2 cellular contexts compared by ENCODE assay signal in the genomic region with DNA sequence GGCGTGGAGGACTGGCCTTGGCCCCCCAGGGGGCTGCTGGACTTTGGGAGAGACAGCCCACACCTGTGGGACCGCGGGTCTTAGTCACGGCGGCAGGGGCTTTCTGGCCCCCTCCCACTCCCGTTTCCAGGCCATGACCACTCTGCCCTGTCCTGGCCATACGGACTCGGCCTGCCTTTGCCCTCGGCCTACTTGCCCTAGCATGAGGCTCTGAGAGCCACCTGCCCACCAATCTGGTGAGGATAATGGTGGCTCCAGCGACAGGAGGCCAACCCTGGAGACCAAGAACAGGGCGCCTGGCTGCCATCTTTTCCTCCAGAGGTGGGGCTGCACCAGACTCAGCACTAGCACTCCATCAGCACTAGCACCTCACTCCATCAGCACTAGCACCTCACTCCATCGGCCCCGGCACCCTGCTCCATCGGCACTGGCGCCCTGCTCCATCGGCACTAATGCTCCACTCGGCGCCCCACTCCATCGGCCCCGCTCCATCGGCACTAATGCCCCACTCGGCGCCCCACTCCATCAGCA.
TF ChIP-seq lines count a peak whose summit lies in the region.

No MANE protein-coding gene starts in this region.

TF ChIP-seq in SK-N-SH, 30 proteins besides CTCF, POLR2A, EP300 and RAD21:
- no peak for TF ChIP-seq TAF1 (IDR thresholded peaks at IDR 0.05; ENCODE audit: borderline replicate concordance, low read depth, low read length)
- TF ChIP-seq, protein P1, sequence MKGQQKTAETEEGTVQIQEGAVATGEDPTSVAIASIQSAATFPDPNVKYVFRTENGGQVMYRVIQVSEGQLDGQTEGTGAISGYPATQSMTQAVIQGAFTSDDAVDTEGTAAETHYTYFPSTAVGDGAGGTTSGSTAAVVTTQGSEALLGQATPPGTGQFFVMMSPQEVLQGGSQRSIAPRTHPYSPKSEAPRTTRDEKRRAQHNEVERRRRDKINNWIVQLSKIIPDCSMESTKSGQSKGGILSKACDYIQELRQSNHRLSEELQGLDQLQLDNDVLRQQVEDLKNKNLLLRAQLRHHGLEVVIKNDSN (IDR thresholded peaks at IDR 0.05; ENCODE audit: borderline replicate concordance, low read depth), result no peak
- no peak for TF ChIP-seq RCOR1 (IDR thresholded peaks at IDR 0.05; ENCODE audit: low read length)

TF ChIP-seq in SK-N-SH treated with all-trans-retinoic acid at 6 μM for 48 hours, 23 proteins besides CTCF, POLR2A, EP300 and RAD21:
- TF ChIP-seq ZFP30 (CRISPR knock-in tag; IDR thresholded peaks at IDR 0.05), result no peak
- TF ChIP-seq, protein P2, sequence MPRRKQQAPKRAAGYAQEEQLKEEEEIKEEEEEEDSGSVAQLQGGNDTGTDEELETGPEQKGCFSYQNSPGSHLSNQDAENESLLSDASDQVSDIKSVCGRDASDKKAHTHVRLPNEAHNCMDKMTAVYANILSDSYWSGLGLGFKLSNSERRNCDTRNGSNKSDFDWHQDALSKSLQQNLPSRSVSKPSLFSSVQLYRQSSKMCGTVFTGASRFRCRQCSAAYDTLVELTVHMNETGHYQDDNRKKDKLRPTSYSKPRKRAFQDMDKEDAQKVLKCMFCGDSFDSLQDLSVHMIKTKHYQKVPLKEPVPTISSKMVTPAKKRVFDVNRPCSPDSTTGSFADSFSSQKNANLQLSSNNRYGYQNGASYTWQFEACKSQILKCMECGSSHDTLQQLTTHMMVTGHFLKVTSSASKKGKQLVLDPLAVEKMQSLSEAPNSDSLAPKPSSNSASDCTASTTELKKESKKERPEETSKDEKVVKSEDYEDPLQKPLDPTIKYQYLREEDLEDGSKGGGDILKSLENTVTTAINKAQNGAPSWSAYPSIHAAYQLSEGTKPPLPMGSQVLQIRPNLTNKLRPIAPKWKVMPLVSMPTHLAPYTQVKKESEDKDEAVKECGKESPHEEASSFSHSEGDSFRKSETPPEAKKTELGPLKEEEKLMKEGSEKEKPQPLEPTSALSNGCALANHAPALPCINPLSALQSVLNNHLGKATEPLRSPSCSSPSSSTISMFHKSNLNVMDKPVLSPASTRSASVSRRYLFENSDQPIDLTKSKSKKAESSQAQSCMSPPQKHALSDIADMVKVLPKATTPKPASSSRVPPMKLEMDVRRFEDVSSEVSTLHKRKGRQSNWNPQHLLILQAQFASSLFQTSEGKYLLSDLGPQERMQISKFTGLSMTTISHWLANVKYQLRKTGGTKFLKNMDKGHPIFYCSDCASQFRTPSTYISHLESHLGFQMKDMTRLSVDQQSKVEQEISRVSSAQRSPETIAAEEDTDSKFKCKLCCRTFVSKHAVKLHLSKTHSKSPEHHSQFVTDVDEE (CRISPR knock-in tag; IDR thresholded peaks at IDR 0.05), result no peak
- TF ChIP-seq ISL1 (CRISPR knock-in tag; IDR thresholded peaks at IDR 0.05), result no peak
- TF ChIP-seq TOX (CRISPR knock-in tag; IDR thresholded peaks at IDR 0.05; ENCODE audit: borderline replicate concordance), result no peak
- TF ChIP-seq, protein P3, sequence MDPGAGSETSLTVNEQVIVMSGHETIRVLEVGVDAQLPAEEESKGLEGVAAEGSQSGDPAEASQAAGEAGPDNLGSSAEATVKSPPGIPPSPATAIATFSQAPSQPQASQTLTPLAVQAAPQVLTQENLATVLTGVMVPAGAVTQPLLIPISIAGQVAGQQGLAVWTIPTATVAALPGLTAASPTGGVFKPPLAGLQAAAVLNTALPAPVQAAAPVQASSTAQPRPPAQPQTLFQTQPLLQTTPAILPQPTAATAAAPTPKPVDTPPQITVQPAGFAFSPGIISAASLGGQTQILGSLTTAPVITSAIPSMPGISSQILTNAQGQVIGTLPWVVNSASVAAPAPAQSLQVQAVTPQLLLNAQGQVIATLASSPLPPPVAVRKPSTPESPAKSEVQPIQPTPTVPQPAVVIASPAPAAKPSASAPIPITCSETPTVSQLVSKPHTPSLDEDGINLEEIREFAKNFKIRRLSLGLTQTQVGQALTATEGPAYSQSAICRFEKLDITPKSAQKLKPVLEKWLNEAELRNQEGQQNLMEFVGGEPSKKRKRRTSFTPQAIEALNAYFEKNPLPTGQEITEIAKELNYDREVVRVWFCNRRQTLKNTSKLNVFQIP (CRISPR knock-in tag; IDR thresholded peaks at IDR 0.05; ENCODE audit: borderline replicate concordance, low read depth), result no peak
- TF ChIP-seq ARNTL (CRISPR knock-in tag; IDR thresholded peaks at IDR 0.05; ENCODE audit: borderline replicate concordance, low read depth), result no peak
- no peak for TF ChIP-seq OSR1 (CRISPR knock-in tag; IDR thresholded peaks at IDR 0.05)
- no peak for TF ChIP-seq TCF4 (CRISPR knock-in tag; IDR thresholded peaks at IDR 0.05; ENCODE audit: borderline replicate concordance)
- TF ChIP-seq, protein P4, sequence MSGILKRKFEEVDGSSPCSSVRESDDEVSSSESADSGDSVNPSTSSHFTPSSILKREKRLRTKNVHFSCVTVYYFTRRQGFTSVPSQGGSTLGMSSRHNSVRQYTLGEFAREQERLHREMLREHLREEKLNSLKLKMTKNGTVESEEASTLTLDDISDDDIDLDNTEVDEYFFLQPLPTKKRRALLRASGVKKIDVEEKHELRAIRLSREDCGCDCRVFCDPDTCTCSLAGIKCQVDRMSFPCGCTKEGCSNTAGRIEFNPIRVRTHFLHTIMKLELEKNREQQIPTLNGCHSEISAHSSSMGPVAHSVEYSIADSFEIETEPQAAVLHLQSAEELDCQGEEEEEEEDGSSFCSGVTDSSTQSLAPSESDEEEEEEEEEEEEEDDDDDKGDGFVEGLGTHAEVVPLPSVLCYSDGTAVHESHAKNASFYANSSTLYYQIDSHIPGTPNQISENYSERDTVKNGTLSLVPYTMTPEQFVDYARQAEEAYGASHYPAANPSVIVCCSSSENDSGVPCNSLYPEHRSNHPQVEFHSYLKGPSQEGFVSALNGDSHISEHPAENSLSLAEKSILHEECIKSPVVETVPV (CRISPR knock-in tag; IDR thresholded peaks at IDR 0.05), result no peak
TF ChIP-seq in SK-N-SH treated with all-trans-retinoic acid at 6 μM for 48 hours: peak in this region for 0.
